Comparison of ENCODE assay signal across 29 cellular contexts in the genomic region with DNA sequence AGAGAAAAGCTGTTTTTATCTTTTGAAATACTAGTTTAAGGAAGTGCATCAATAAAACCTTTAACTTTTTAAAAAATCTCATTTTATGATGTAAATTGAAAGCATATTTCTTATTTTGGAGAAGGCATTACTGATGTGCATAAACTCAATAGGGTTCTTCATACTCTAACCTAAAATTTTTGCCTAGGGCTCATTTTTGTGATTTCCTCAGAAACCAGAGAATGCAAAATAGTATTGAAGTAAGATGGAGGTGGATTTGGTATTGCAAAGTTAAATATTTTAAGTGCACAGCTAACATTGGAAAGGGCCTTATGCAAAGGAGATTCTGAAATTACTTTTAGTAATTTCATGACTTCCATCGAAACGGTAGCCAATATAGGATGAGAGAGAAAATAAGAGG.
DNase-seq lines count a peak whose midpoint lies in the region; ATAC-seq and TF ChIP-seq lines count a peak whose summit lies in the region.
"Had no signal": no experiment of that assay in that cellular context is flagged by ENCODE, and none has a peak within 500 bp of the region (broad histone marks: within the 10 kb centered on the region; RNA-seq: fewer than 3 reads in every experiment).

No MANE protein-coding gene starts in this region.

- H3K9ac ChIP-seq in SK-N-MC (ENCODE audit: insufficient read length) = no peak overlapping the region
- H3K9ac ChIP-seq: BLaER1; BLaER1 treated with 17β-estradiol and CSF1 and Interleukin-3, amounts not matched to agents 10 nM and 100 nM had no signal

- H3K27ac ChIP-seq in SK-N-MC = peak overlapping the region; percentile 96
- peak overlapping the region; percentile 52 to 79 for H3K27ac ChIP-seq in uterus
- H3K27ac ChIP-seq: 22Rv1; A549; BLaER1; BLaER1 treated with 17β-estradiol and CSF1 and Interleukin-3, amounts not matched to agents 10 nM and 100 nM; C4-2B had no signal

- H3K4me1 ChIP-seq in uterus = peaks cover 0 to 5% of the 10 kb centered on the region in 2 donors
- H3K4me1 ChIP-seq: A549; BE2C; BLaER1; BLaER1 treated with 17β-estradiol and CSF1 and Interleukin-3, amounts not matched to agents 10 nM and 100 nM; Caco-2 had no signal

- peak overlapping the region; percentile 49 for H3K4me3 ChIP-seq in SK-N-MC
- no peak overlapping the region for H3K4me3 ChIP-seq in uterus
- H3K4me3 ChIP-seq: A549; BLaER1; BLaER1 treated with 17β-estradiol and CSF1 and Interleukin-3, amounts not matched to agents 10 nM and 100 nM had no signal

- peak; percentile 86 for DNase-seq in SK-N-MC (ENCODE audit: low read depth, low spot score)
- DNase-seq in uterus = no peak
- no peak for DNase-seq in SHP77 (lab: John Stamatoyannopoulos, UW)
- DNase-seq: 8988T; ACHN; AML-193; BE2C; C1 segment of cervical spinal cord; Caco-2; Calu3; CD4-positive, alpha-beta memory T cell; CD4-positive, alpha-beta T cell; CD4-positive, CD25-positive, alpha-beta regulatory T cell; CD8-positive, alpha-beta memory T cell; CD8-positive, alpha-beta T cell; COR-L47; DMS 273 treated with DMSO at 0.1 percent for 48 hours; DMS153; DMS53; DMS79; DMS79 treated with DMSO at 0.1 percent for 48 hours; DND-41; EL had no signal

- intact Hi-C loops in uterus (cut with DNase I; ENCODE audit: low total_unique reads) = no loop called here

- no peak for ATAC-seq in GM21737 (IDR thresholded peaks at IDR 0.05; ENCODE audit: unreplicated experiment)
- ATAC-seq: A549; CD8-positive, alpha-beta T cell had no signal

- TF ChIP-seq POLR2A in uterus (IDR thresholded peaks at IDR 0.05) = no peak

- H3K27me3 ChIP-seq in uterus = no peaks in the 10 kb centered on the region
- H3K27me3 ChIP-seq: BE2C; BLaER1; BLaER1 treated with 17β-estradiol and CSF1 and Interleukin-3, amounts not matched to agents 10 nM and 100 nM had no signal

- H3K36me3 ChIP-seq in SK-N-MC (ENCODE audit: insufficient read depth, low read length) (peaks cover 79% of the 10 kb centered on the region), uterus (no peaks in the 10 kb centered on the region)
- H3K36me3 ChIP-seq: BE2C; BLaER1; BLaER1 treated with 17β-estradiol and CSF1 and Interleukin-3, amounts not matched to agents 10 nM and 100 nM had no signal

- H3K9me3 ChIP-seq in SK-N-MC (ENCODE audit: low read depth, low read length) (peaks cover 3% of the 10 kb centered on the region; the same call in 1 of the 2 replicates), uterus (no peaks in the 10 kb centered on the region)
- H3K9me3 ChIP-seq: A549, BE2C, BLaER1, Caco-2 had no signal

- TF ChIP-seq CTCF in uterus (IDR thresholded peaks at IDR 0.05) = no peak
